Comparison of ENCODE assay signal across 15 cellular contexts in genomic region chr6:56652231-56652630, GRCh38. TPM values are rescaled to one million over a fixed set of nuclear protein-coding genes. Genes with fewer than 3 reads are reported as not detected.
DNase-seq lines count a peak whose midpoint lies in the region; ATAC-seq and TF ChIP-seq lines count a peak whose summit lies in the region.
"Had no signal": no experiment of that assay in that cellular context is flagged by ENCODE, and none has a peak within 500 bp of the region (broad histone marks: within the 10 kb centered on the region; RNA-seq: fewer than 3 reads in every experiment).

No MANE protein-coding gene starts in this region.

- H3K27ac ChIP-seq in RWPE2 (ENCODE audit: poor library complexity, severe bottlenecking) (peak overlapping the region; percentile 98), gastrocnemius medialis (peak overlapping the region; percentile 8 to 51 (median 16))
- H3K27ac ChIP-seq: BLaER1 had no signal

- H3K4me3 ChIP-seq in RWPE2 (ENCODE audit: severe bottlenecking) (no peak overlapping the region), gastrocnemius medialis (no peak overlapping the region)
- H3K4me3 ChIP-seq: BLaER1 had no signal

- H3K4me1 Mint-ChIP-seq in endothelial cell (ENCODE audit: unreplicated experiment): peaks cover 49% of the 10 kb centered on the region

- peak overlapping the region; percentile 89 for H3K27ac Mint-ChIP-seq in endothelial cell (ENCODE audit: unreplicated experiment)
- H3K27ac Mint-ChIP-seq: activated CD8-positive, alpha-beta T cell treated with anti-CD3 and anti-CD28 coated beads for 36 hours had no signal

- H3K36me3 Mint-ChIP-seq in endothelial cell (ENCODE audit: low read depth, unreplicated experiment): peaks cover 9% of the 10 kb centered on the region

- H3K9me3 Mint-ChIP-seq in endothelial cell (ENCODE audit: unreplicated experiment): no peaks in the 10 kb centered on the region
- H3K9me3 Mint-ChIP-seq: activated CD8-positive, alpha-beta T cell treated with anti-CD3 and anti-CD28 coated beads for 36 hours; neural crest cell had no signal

- H3K4me1 ChIP-seq in RWPE2 (ENCODE audit: insufficient read depth, poor library complexity, severe bottlenecking) (peaks cover 68% of the 10 kb centered on the region), gastrocnemius medialis (peaks cover 21 to 24% of the 10 kb centered on the region in 2 donors)

- TF ChIP-seq POLR2A in gastrocnemius medialis (IDR thresholded peaks at IDR 0.05): no peak

- TF ChIP-seq CTCF in RWPE2 (IDR thresholded peaks at IDR 0.05; ENCODE audit: poor library complexity, severe bottlenecking) (no peak), endothelial cell (IDR thresholded peaks at IDR 0.05; ENCODE audit: unreplicated experiment) (no peak), gastrocnemius medialis (IDR thresholded peaks at IDR 0.05 in 4 of 5, conservative IDR thresholded peaks at IDR 0.05 in 1 of 5) (no peak)

- in situ Hi-C loops in gastrocnemius medialis (cut with MboI; ENCODE audit: low sequenced_read_pairs in 4 of 4): no loop called here

- H3K27me3 Mint-ChIP-seq in endothelial cell (ENCODE audit: unreplicated experiment): peaks cover 5% of the 10 kb centered on the region
- H3K27me3 Mint-ChIP-seq: activated CD8-positive, alpha-beta T cell treated with anti-CD3 and anti-CD28 coated beads for 36 hours had no signal

- intact Hi-C loops in gastrocnemius medialis (cut with DNase I; ENCODE audit: low total_unique reads): no loop called here

- H3K36me3 ChIP-seq in RWPE2 (ENCODE audit: low read depth) (peaks cover 7% of the 10 kb centered on the region), gastrocnemius medialis (peaks cover 0 to 10% of the 10 kb centered on the region in 2 donors)

- ATAC-seq in RWPE2 (ENCODE audit: low read depth): peak; percentile 67
- no peak for ATAC-seq in gastrocnemius medialis
- ATAC-seq in HG02763 (IDR thresholded peaks at IDR 0.05; ENCODE audit: unreplicated experiment): no peak
- ATAC-seq: activated CD8-positive, alpha-beta T cell treated with anti-CD3 and anti-CD28 coated beads for 36 hours had no signal

- DNase-seq in GM03348 (ENCODE audit: low spot score) (peak; percentile 21), RWPE2 (ENCODE audit: low spot score) (no peak), endothelial cell (ENCODE audit: low spot score) (no peak), gastrocnemius medialis (no peak), GM19240 (ENCODE audit: insufficient read length, low spot score) (no peak), islet precursor cell (no peak), retina (no peak)
- DNase-seq: activated CD8-positive, alpha-beta T cell treated with anti-CD3 and anti-CD28 coated beads for 36 hours; activated effector memory CD4-positive, alpha-beta T cell treated with anti-CD3 and anti-CD28 coated beads, Interleukin-2, amount 50 U/mL, for 16 hours; GF-D8; left cardiac atrium; NCI-H2107 had no signal

- no peak overlapping the region for H3K4me3 Mint-ChIP-seq in endothelial cell (ENCODE audit: unreplicated experiment)
- H3K4me3 Mint-ChIP-seq: activated CD8-positive, alpha-beta T cell treated with anti-CD3 and anti-CD28 coated beads for 36 hours; neural crest cell had no signal

- H3K9me3 ChIP-seq in RWPE2 (ENCODE audit: severe bottlenecking): no peaks in the 10 kb centered on the region
- H3K9me3 ChIP-seq in gastrocnemius medialis: no peaks in the 10 kb centered on the region
- H3K9me3 ChIP-seq: BLaER1 had no signal

- H3K27me3 ChIP-seq in RWPE2 (ENCODE audit: insufficient read depth, poor library complexity, severe bottlenecking): no peaks in the 10 kb centered on the region
- H3K27me3 ChIP-seq in gastrocnemius medialis: no peaks in the 10 kb centered on the region
- H3K27me3 ChIP-seq: BLaER1 had no signal

RNA-seq across cellular contexts. Expression of gene DST, which starts 9.5 kb away (rescaled TPM):
- 284 TPM for total RNA-seq in endothelial cell (ENCODE audit: unreplicated experiment)
- total RNA-seq in gastrocnemius medialis: 100 to 1,000 TPM; 114 to 219 (median 204) TPM
